In genomic region chr7:134646425-134647305, GRCh38 we compare ENCODE assay signal across 1 cellular context.
TF ChIP-seq lines count a peak whose summit lies in the region.

Gene BPGM (plus strand): TSS chr7:134646853. CDS start chr7:134661508, 14,655 bp downstream.

TF ChIP-seq in HepG2, 621 proteins besides CTCF, POLR2A, EP300 and RAD21 (continued from another document and continues in another):
- no peak for TF ChIP-seq KIAA2018 (CRISPR knock-in tag; IDR thresholded peaks at IDR 0.05; ENCODE audit: borderline replicate concordance)
- no peak for TF ChIP-seq ZKSCAN1 (IDR thresholded peaks at IDR 0.05; ENCODE audit: low read length)
- 0 out of 2 replicates have a peak, but pooled peaks have one; percentile 61 for TF ChIP-seq ZNF83 (CRISPR knock-in tag; IDR thresholded peaks at IDR 0.05; ENCODE audit: borderline replicate concordance)
- no peak for TF ChIP-seq CHD4 (IDR thresholded peaks at IDR 0.05; ENCODE audit: borderline replicate concordance, low read length)
- TF ChIP-seq KAT2B (IDR thresholded peaks at IDR 0.05; ENCODE audit: borderline replicate concordance, low read depth, low read length) = no peak
- peak; percentile 83; the same call in 1 of the 2 replicates for TF ChIP-seq ZNF224 (CRISPR knock-in tag; IDR thresholded peaks at IDR 0.05)
- no peak for TF ChIP-seq NR1H2 (CRISPR knock-in tag; IDR thresholded peaks at IDR 0.05; ENCODE audit: borderline replicate concordance, low read depth)
- TF ChIP-seq SMAD1 (CRISPR knock-in tag; IDR thresholded peaks at IDR 0.05; ENCODE audit: borderline replicate concordance, low read depth) = no peak
- no peak for TF ChIP-seq ZNF724P (CRISPR knock-in tag; IDR thresholded peaks at IDR 0.05; ENCODE audit: borderline replicate concordance)
- peak; percentile 90 for TF ChIP-seq YEATS2 (CRISPR knock-in tag; IDR thresholded peaks at IDR 0.05; ENCODE audit: borderline replicate concordance)
- no peak; the same call in 1 of the 2 replicates for TF ChIP-seq ZNF503 (CRISPR knock-in tag; IDR thresholded peaks at IDR 0.05)
- TF ChIP-seq ZNF543 (CRISPR knock-in tag; IDR thresholded peaks at IDR 0.05) = peak; percentile 54; the same call in 1 of the 2 replicates
- TF ChIP-seq JDP2 (CRISPR knock-in tag; IDR thresholded peaks at IDR 0.05; ENCODE audit: borderline replicate concordance) = no peak
- no peak for TF ChIP-seq MBNL3 (CRISPR knock-in tag; conservative IDR thresholded peaks at IDR 0.05)
- TF ChIP-seq NFATC3 (CRISPR knock-in tag; IDR thresholded peaks at IDR 0.05) = no peak
- TF ChIP-seq ZNF10 (CRISPR knock-in tag; IDR thresholded peaks at IDR 0.05; ENCODE audit: borderline replicate concordance, low read depth) = no peak
- no peak for TF ChIP-seq ARID3A (IDR thresholded peaks at IDR 0.05; ENCODE audit: low read depth, low read length)
- no peak for TF ChIP-seq ZFP62 (CRISPR knock-in tag; IDR thresholded peaks at IDR 0.05)
- no peak for TF ChIP-seq ZNF468 (CRISPR knock-in tag; IDR thresholded peaks at IDR 0.05)
- no peak for TF ChIP-seq ZNF589 (CRISPR knock-in tag; conservative IDR thresholded peaks at IDR 0.05)
- TF ChIP-seq AHDC1 (CRISPR knock-in tag; IDR thresholded peaks at IDR 0.05; ENCODE audit: borderline replicate concordance) = peak; percentile 37; the same call in 1 of the 2 replicates
- TF ChIP-seq ZNF513 (CRISPR knock-in tag; conservative IDR thresholded peaks at IDR 0.05) = no peak
- TF ChIP-seq TCF12 (IDR thresholded peaks at IDR 0.05) = no peak
- no peak for TF ChIP-seq TCF12 (CRISPR knock-in tag; IDR thresholded peaks at IDR 0.05)
- TF ChIP-seq ZNF605 (CRISPR knock-in tag; IDR thresholded peaks at IDR 0.05) = no peak; the same call in 1 of the 2 replicates
- TF ChIP-seq ZNF747 (CRISPR knock-in tag; IDR thresholded peaks at IDR 0.05; ENCODE audit: borderline replicate concordance) = no peak
- TF ChIP-seq TIGD3 (CRISPR knock-in tag; IDR thresholded peaks at IDR 0.05; ENCODE audit: borderline replicate concordance) = no peak
- peak; percentile 51; the same call in 1 of the 2 replicates for TF ChIP-seq GATA4 (IDR thresholded peaks at IDR 0.05; ENCODE audit: borderline replicate concordance, low read depth)
- TF ChIP-seq ZBTB38 (CRISPR knock-in tag; IDR thresholded peaks at IDR 0.05) = no peak
- TF ChIP-seq KDM5B (CRISPR knock-in tag; IDR thresholded peaks at IDR 0.05; ENCODE audit: borderline replicate concordance) = no peak; the same call in 1 of the 2 replicates
- TF ChIP-seq BATF2 (CRISPR knock-in tag; IDR thresholded peaks at IDR 0.05) = no peak
- TF ChIP-seq ZNF616 (CRISPR knock-in tag; IDR thresholded peaks at IDR 0.05; ENCODE audit: low read depth) = no peak
- TF ChIP-seq PHF5A (CRISPR knock-in tag; IDR thresholded peaks at IDR 0.05; ENCODE audit: low read depth, unreplicated experiment) = no peak
